1 cellular context compared by ENCODE assay signal in the genomic region with DNA sequence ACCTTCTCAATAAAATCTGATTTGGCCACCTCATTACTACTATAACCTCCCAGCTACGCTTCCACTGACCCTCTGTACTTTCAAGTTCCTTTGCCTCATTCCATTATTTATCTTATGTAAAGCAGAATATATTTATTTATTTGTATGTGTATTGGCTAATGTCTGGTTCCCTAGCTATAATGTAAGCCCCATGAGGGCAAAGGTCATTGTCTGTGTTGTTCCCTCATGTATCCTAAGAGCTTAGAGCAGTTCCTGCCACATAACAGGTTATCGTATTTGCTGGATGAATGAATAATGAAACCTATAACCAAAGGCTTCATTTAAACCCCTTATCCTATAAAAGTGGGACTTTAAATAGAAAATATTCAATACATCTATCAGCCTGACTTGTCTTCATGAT.
TF ChIP-seq lines count a peak whose summit lies in the region.

No MANE protein-coding gene starts in this region.

TF ChIP-seq in HepG2, 621 proteins besides CTCF, POLR2A, EP300 and RAD21 (continued from another document):
- TF ChIP-seq TEAD2 (CRISPR knock-in tag; IDR thresholded peaks at IDR 0.05) (no peak), ZMYM4 (CRISPR knock-in tag; IDR thresholded peaks at IDR 0.05) (0 out of 2 replicates have a peak, but pooled peaks have one; percentile 6), ZNF781 (CRISPR knock-in tag; IDR thresholded peaks at IDR 0.05; ENCODE audit: borderline replicate concordance, not compliant biosample characterization) (no peak), POLR2AphosphoS5 (IDR thresholded peaks at IDR 0.05; ENCODE audit: low read depth, low read length) (no peak), ZNF605 (CRISPR knock-in tag; IDR thresholded peaks at IDR 0.05) (no peak), PAF1 (CRISPR knock-in tag; IDR thresholded peaks at IDR 0.05) (no peak), SP2 (CRISPR knock-in tag; IDR thresholded peaks at IDR 0.05) (no peak), NCOR1 (IDR thresholded peaks at IDR 0.05; ENCODE audit: borderline replicate concordance, low read length) (peak; percentile 30; the same call in 1 of the 2 replicates), NFRKB (IDR thresholded peaks at IDR 0.05) (no peak), MED1 (CRISPR knock-in tag; IDR thresholded peaks at IDR 0.05) (no peak), GTF3A (CRISPR knock-in tag; conservative IDR thresholded peaks at IDR 0.05) (no peak), NR2F6 (IDR thresholded peaks at IDR 0.05) (peak; percentile 49; the same call in 1 of the 2 replicates), NR2F6 (CRISPR knock-in tag; IDR thresholded peaks at IDR 0.05) (peak; percentile 33; the same call in 1 of the 2 replicates), ZNF678 (CRISPR knock-in tag; IDR thresholded peaks at IDR 0.05) (no peak)
- TF ChIP-seq, protein P1, sequence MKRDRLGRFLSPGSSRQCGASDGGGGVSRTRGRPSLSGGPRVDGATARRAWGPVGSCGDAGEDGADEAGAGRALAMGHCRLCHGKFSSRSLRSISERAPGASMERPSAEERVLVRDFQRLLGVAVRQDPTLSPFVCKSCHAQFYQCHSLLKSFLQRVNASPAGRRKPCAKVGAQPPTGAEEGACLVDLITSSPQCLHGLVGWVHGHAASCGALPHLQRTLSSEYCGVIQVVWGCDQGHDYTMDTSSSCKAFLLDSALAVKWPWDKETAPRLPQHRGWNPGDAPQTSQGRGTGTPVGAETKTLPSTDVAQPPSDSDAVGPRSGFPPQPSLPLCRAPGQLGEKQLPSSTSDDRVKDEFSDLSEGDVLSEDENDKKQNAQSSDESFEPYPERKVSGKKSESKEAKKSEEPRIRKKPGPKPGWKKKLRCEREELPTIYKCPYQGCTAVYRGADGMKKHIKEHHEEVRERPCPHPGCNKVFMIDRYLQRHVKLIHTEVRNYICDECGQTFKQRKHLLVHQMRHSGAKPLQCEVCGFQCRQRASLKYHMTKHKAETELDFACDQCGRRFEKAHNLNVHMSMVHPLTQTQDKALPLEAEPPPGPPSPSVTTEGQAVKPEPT (CRISPR knock-in tag; IDR thresholded peaks at IDR 0.05; ENCODE audit: low read depth): no peak
- TF ChIP-seq, protein P2, sequence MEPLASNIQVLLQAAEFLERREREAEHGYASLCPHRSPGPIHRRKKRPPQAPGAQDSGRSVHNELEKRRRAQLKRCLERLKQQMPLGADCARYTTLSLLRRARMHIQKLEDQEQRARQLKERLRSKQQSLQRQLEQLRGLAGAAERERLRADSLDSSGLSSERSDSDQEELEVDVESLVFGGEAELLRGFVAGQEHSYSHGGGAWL (CRISPR knock-in tag; IDR thresholded peaks at IDR 0.05): no peak
